12 cellular contexts compared by ENCODE assay signal in the genomic region with DNA sequence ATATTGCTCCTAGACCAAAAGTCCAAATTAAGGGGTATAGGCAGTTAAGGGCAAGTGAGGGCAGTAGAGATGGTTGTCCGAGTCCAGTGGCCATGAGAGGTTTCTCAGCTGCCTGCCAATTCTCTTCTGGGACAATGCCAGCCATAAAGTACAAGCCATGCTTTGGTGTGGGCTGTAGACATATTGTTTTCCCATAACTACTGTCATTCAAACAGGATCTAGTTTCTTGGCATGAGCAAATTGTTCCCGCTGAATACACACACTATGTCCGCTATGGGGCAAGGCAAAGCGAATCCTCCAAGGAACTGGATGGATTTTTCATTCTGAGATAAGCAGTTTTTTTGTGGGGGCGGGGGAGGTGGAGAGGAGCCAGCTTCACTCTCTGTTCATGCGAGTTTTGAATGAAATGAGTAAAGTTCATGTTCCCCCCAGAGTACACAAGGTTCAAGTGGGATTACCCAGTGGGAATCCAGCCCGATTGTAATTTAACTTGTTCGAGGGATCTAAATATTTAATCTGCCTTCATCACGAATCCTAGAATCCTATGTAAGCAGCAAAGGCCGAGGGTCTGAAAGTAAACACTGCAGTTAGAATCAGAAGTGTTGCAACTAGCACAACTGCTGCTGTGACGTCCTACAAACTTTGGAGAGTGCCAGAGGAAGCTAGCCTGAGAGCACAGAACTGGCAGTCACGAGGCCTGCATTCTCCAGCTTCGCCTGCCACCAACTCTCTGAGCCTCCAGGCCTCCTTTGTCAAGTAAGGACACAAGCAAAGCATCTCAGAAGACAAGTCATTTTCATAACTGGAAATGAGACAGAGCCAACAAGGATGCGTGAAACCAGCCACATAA.
DNase-seq lines count a peak whose midpoint lies in the region; ATAC-seq, FAIRE-seq and TF ChIP-seq lines count a peak whose summit lies in the region.
"Had no signal": no experiment of that assay in that cellular context is flagged by ENCODE, and none has a peak within 500 bp of the region (broad histone marks: within the 10 kb centered on the region; RNA-seq: fewer than 3 reads in every experiment).

No MANE protein-coding gene starts in this region.

- H3K9me3 ChIP-seq in A673 (ENCODE audit: low read depth, low read length, poor library complexity, severe bottlenecking): no peaks in the 10 kb centered on the region
- no peaks in the 10 kb centered on the region for H3K9me3 ChIP-seq in neural progenitor cell (ENCODE audit: low read depth)
- no peaks in the 10 kb centered on the region for H3K9me3 ChIP-seq in Caco-2

- peaks cover 18% of the 10 kb centered on the region for H3K4me1 ChIP-seq in A673 (ENCODE audit: insufficient read depth, low read length, poor library complexity, severe bottlenecking)
- no peaks in the 10 kb centered on the region for H3K4me1 ChIP-seq in neural progenitor cell
- peaks cover 12% of the 10 kb centered on the region for H3K4me1 ChIP-seq in foreskin keratinocyte
- 0 out of 2 replicates have a peak, but pooled peaks cover 3% of the 10 kb centered on the region for H3K4me1 ChIP-seq in Caco-2

- DNase-seq in A673 (ENCODE audit: low spot score) (no peak), NCI-H446 treated with DMSO at 0.1 percent for 48 hours (lab: John Stamatoyannopoulos, UW) (peak; percentile 87), fibroblast of pulmonary artery (ENCODE audit: low read depth) (peak; percentile 98), neural progenitor cell (ENCODE audit: low spot score) (no peak), RCC 7860 (ENCODE audit: low spot score) (no peak), foreskin keratinocyte (no peak), Caco-2 (no peak)
- DNase-seq: activated T-cell treated with anti-CD3 and anti-CD28 coated beads, Interleukin-2, amount 50 U/mL, for 24 hours; NCI-H526 had no signal

- H3K27ac Mint-ChIP-seq in neural progenitor cell: peak overlapping the region; percentile 60
- H3K27ac Mint-ChIP-seq in Caco-2 (ENCODE audit: unreplicated experiment): no peak overlapping the region
- H3K27ac Mint-ChIP-seq: activated T-cell treated with anti-CD3 and anti-CD28 coated beads, Interleukin-2, amount 50 U/mL, for 24 hours had no signal

- no peak overlapping the region for H3K9ac ChIP-seq in neural progenitor cell

- H3K4me3 Mint-ChIP-seq in neural progenitor cell: no peak overlapping the region
- no peak overlapping the region for H3K4me3 Mint-ChIP-seq in Caco-2 (ENCODE audit: unreplicated experiment)
- H3K4me3 Mint-ChIP-seq: activated T-cell treated with anti-CD3 and anti-CD28 coated beads, Interleukin-2, amount 50 U/mL, for 24 hours had no signal

- H3K9me3 Mint-ChIP-seq in neural progenitor cell (no peaks in the 10 kb centered on the region), Caco-2 (ENCODE audit: unreplicated experiment) (no peaks in the 10 kb centered on the region)
- H3K9me3 Mint-ChIP-seq: activated T-cell treated with anti-CD3 and anti-CD28 coated beads, Interleukin-2, amount 50 U/mL, for 24 hours had no signal

- CTCF ChIA-PET in A673 (lab: Charles Lee): no interaction called here
- CTCF ChIA-PET in Caco-2 (lab: Charles Lee): no interaction called here

- FAIRE-seq in RCC 7860 (lab: Jason Lieb, UNC): no peak
- FAIRE-seq: D721Med, urothelium cell line had no signal

- TF ChIP-seq CTCF in A673 (conservative IDR thresholded peaks at IDR 0.05; ENCODE audit: low read depth, low read length) (no peak), fibroblast of pulmonary artery (IDR thresholded peaks at IDR 0.05; ENCODE audit: low read length, missing control alignments) (peak; percentile 2), neural progenitor cell (IDR thresholded peaks at IDR 0.05) (no peak), foreskin keratinocyte (conservative IDR thresholded peaks at IDR 0.05) (no peak), Caco-2 (IDR thresholded peaks at IDR 0.05; ENCODE audit: insufficient read depth in 1 of 2, low read depth in 1 of 2, low read length in 1 of 2, severe bottlenecking in 1 of 2, unreplicated experiment in 1 of 2) (no peak)

- H3K4me1 Mint-ChIP-seq in neural progenitor cell (peaks cover 28% of the 10 kb centered on the region), Caco-2 (ENCODE audit: low read depth, unreplicated experiment) (peaks cover 6% of the 10 kb centered on the region)

- POLR2A ChIA-PET in A673 (lab: Charles Lee; ENCODE audit: low non-redundant PET) (no interaction called here), Caco-2 (lab: Charles Lee) (no interaction called here)

- H3K27ac ChIP-seq in A673 (ENCODE audit: low read depth, low read length, poor library complexity, severe bottlenecking) (peak overlapping the region; percentile 49), neural progenitor cell (no peak overlapping the region), foreskin keratinocyte (no peak overlapping the region)

- H3F3A ChIP-seq in neural progenitor cell (ENCODE audit: low read depth): no peaks in the 10 kb centered on the region

- no peak overlapping the region for H2AFZ ChIP-seq in neural progenitor cell (replicated peaks)

- H3K4me2 ChIP-seq in neural progenitor cell: no peak overlapping the region

- H3K4me3 ChIP-seq in A673 (ENCODE audit: low read depth, low read length, poor library complexity, severe bottlenecking) (no peak overlapping the region), fibroblast of pulmonary artery (replicated peaks; ENCODE audit: low read depth, low read length) (peak overlapping the region; percentile 2), neural progenitor cell (no peak overlapping the region), Caco-2 (ENCODE audit: low read depth, low read length) (no peak overlapping the region)

- H3K27me3 Mint-ChIP-seq in neural progenitor cell (ENCODE audit: insufficient read depth, low read depth) (peaks cover 4% of the 10 kb centered on the region), Caco-2 (ENCODE audit: insufficient read depth, unreplicated experiment) (no peaks in the 10 kb centered on the region)
- H3K27me3 Mint-ChIP-seq: activated T-cell treated with anti-CD3 and anti-CD28 coated beads, Interleukin-2, amount 50 U/mL, for 24 hours had no signal

- H3K36me3 ChIP-seq in A673 (ENCODE audit: insufficient read depth, low read length, poor library complexity, severe bottlenecking) (no peaks in the 10 kb centered on the region), neural progenitor cell (no peaks in the 10 kb centered on the region), Caco-2 (ENCODE audit: control insufficient read depth, insufficient read depth, low read length) (no peaks in the 10 kb centered on the region)

- H3K36me3 Mint-ChIP-seq in neural progenitor cell (no peaks in the 10 kb centered on the region), Caco-2 (ENCODE audit: insufficient read depth, unreplicated experiment) (peaks cover 12% of the 10 kb centered on the region)

- H3K79me2 ChIP-seq in neural progenitor cell (ENCODE audit: low read depth): no peaks in the 10 kb centered on the region

- intact Hi-C loops in A673 (cut with micrococcal nuclease; ENCODE audit: unreplicated experiment) (no loop called here), Caco-2 (cut with micrococcal nuclease; ENCODE audit: unreplicated experiment) (no loop called here)

- H3K27me3 ChIP-seq in A673 (replicated peaks; ENCODE audit: insufficient read depth, low read depth, low read length, poor library complexity): no peaks in the 10 kb centered on the region
- no peaks in the 10 kb centered on the region for H3K27me3 ChIP-seq in neural progenitor cell
- H3K27me3 ChIP-seq in foreskin keratinocyte: no peaks in the 10 kb centered on the region
- no peaks in the 10 kb centered on the region for H3K27me3 ChIP-seq in Caco-2 (replicated peaks; ENCODE audit: control insufficient read depth, insufficient read depth, low read length)

- BruUV-seq in A673 (replicated peaks; lab: Mats Ljungman, UMichigan) (no TSS peak), Caco-2 (replicated peaks; lab: Mats Ljungman, UMichigan) (no TSS peak)

- H4K20me1 ChIP-seq in neural progenitor cell (ENCODE audit: low read depth): no peaks in the 10 kb centered on the region

- ATAC-seq in HG02642 (IDR thresholded peaks at IDR 0.05; ENCODE audit: poor library complexity, unreplicated experiment) (no peak), foreskin keratinocyte (no peak)

Comparison
In these comparisons a context has a peak if more than half of its experiments do, and no peak if none do; other contexts are left out.
1. DNase-seq: peak in NCI-H446 treated with DMSO at 0.1 percent for 48 hours (single experiment) and fibroblast of pulmonary artery (single experiment); none in A673 (single experiment), neural progenitor cell (single experiment), RCC 7860 (single experiment), foreskin keratinocyte (0 of 2) and Caco-2 (0 of 2).